13 cellular contexts compared by ENCODE assay signal in the genomic region with DNA sequence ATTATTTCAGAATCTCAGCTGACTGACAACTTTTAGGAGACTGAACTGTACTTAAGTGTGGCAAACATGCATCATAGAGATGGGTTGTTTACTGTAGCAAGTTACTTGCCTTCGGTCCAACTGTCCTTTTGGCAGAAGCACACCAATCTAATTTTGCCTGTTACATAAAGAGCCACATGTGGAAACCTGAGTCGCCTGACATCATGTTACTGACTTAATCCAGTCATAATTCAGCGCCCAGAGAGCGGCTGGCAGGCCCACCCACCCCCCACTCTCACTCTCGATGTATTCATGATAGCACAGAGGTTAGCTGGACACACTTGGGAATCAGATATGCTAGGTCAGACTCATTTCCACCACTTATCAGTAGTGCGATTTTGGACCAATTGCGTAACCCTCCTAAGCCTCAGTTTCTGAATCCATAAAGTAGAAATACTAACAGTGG. TPM values are rescaled to one million over a fixed set of nuclear protein-coding genes. Genes with fewer than 3 reads are reported as not detected.
DNase-seq lines count a peak whose midpoint lies in the region; ATAC-seq, FAIRE-seq and TF ChIP-seq lines count a peak whose summit lies in the region.
"Had no signal": no experiment of that assay in that cellular context is flagged by ENCODE, and none has a peak within 500 bp of the region (broad histone marks: within the 10 kb centered on the region; RNA-seq: fewer than 3 reads in every experiment).

No MANE protein-coding gene starts in this region.

- POLR2A ChIA-PET in AG04450 (lab: Yijun Ruan, JAX), result interaction anchor here (0.6 kb wide), 1 partner anchor 363 kb away, joined by 4 read pairs; no protein-coding TSS in a partner anchor
- POLR2A ChIA-PET in HepG2 (lab: Yijun Ruan, JAX), result interaction anchor here (1.1 to 1.8 kb wide), 3 partner anchors 17 to 213 kb away, joined by 3 to 21 read pairs (median 4); partner anchors contain the start of gene MET

- no peaks in the 10 kb centered on the region for H3K9me3 ChIP-seq in AG04450 (ENCODE audit: control insufficient read depth, insufficient read depth, low read length)
- H3K9me3 ChIP-seq in astrocyte (ENCODE audit: insufficient read depth, low read depth, low read length), result no peaks in the 10 kb centered on the region
- H3K9me3 ChIP-seq in HepG2 (ENCODE audit: low read length), result no peaks in the 10 kb centered on the region
- H3K9me3 ChIP-seq: stomach had no signal

- no TSS peak for BruUV-seq in HepG2 (replicated peaks; lab: Mats Ljungman, UMichigan)

- H3K36me3 ChIP-seq in astrocyte (ENCODE audit: insufficient read depth, low read length) (no peaks in the 10 kb centered on the region), HepG2 (replicated peaks in 1 of 2; ENCODE audit: control insufficient read depth in 1 of 2, insufficient read depth in 2 of 2, low read length in 2 of 2) (no peaks in the 10 kb centered on the region)
- H3K36me3 ChIP-seq: stomach had no signal

- H3K4me3 ChIP-seq in AG04450 (ENCODE audit: low read depth, low read length) (no peak overlapping the region), astrocyte (ENCODE audit: insufficient read depth, low read depth, low read length) (no peak overlapping the region), HepG2 (replicated peaks in 1 of 3; ENCODE audit: insufficient read depth in 1 of 3, low read depth in 2 of 3, low read length in 3 of 3) (peak overlapping the region in 2 of 3 experiments; percentile 34 to 36; a peak in 4 of 6 replicates)
- H3K4me3 ChIP-seq: stomach had no signal

- no peaks in the 10 kb centered on the region for H4K20me1 ChIP-seq in astrocyte (ENCODE audit: insufficient read depth, low read length)
- no peaks in the 10 kb centered on the region for H4K20me1 ChIP-seq in HepG2 (ENCODE audit: insufficient read depth, low read length)

- H3K27me3 Mint-ChIP-seq in astrocyte (ENCODE audit: low read depth, unreplicated experiment), result no peaks in the 10 kb centered on the region

- no peak for TF ChIP-seq POLR2A in HepG2 (IDR thresholded peaks at IDR 0.05; ENCODE audit: insufficient read depth in 1 of 2, low read depth in 2 of 2, low read length in 2 of 2)

- TF ChIP-seq EP300 in HepG2 (IDR thresholded peaks at IDR 0.05; ENCODE audit: low read depth in 2 of 2, low read length in 2 of 2) (peak in 1 of 2 experiments; percentile 39; a peak in 2 of 4 replicates), HepG2 (CRISPR knock-in tag; IDR thresholded peaks at IDR 0.05; ENCODE audit: borderline replicate concordance) (no peak; the same call in 1 of the 2 replicates)

- intact Hi-C loops in HepG2 (cut with micrococcal nuclease; ENCODE audit: unreplicated experiment), result loop anchor here (1.0 to 10.0 kb wide), 3 partner anchors 63 to 280 kb away; partner anchors contain the start of genes CAV1 and MET

- FAIRE-seq in astrocyte (lab: Jason Lieb, UNC) (no peak), HepG2 (lab: Jason Lieb, UNC) (peak; percentile 61)
- FAIRE-seq: frontal cortex had no signal

- TF ChIP-seq RAD21 in HepG2 (CRISPR knock-in tag; IDR thresholded peaks at IDR 0.05), result no peak

- H3K4me2 ChIP-seq in astrocyte (ENCODE audit: low read length) (no peak overlapping the region), HepG2 (ENCODE audit: low read depth, low read length) (peak overlapping the region; percentile 69)

- H3K4me3 Mint-ChIP-seq in astrocyte (ENCODE audit: unreplicated experiment), result no peak overlapping the region
- H3K4me3 Mint-ChIP-seq: activated CD8-positive, alpha-beta T cell treated with anti-CD3 and anti-CD28 coated beads for 36 hours; CD4-positive, CD25-positive, alpha-beta regulatory T cell had no signal

- H2AFZ ChIP-seq in astrocyte (ENCODE audit: low read depth, low read length) (no peak overlapping the region), HepG2 (ENCODE audit: low read length) (peak overlapping the region; percentile 8)

- peak; percentile 11; the same call in 2 of the 3 replicates for ATAC-seq in HepG2
- ATAC-seq: activated CD8-positive, alpha-beta T cell treated with anti-CD3 and anti-CD28 coated beads for 36 hours had no signal

- H3K9ac ChIP-seq in astrocyte (ENCODE audit: low read length) (no peak overlapping the region), HepG2 (ENCODE audit: insufficient read depth, low read depth, low read length) (0 out of 2 replicates have a peak overlapping the region, but pooled peaks have one; percentile 13)

- H3K27ac ChIP-seq in AG04450 (ENCODE audit: low read depth, low read length), result no peak overlapping the region
- H3K27ac ChIP-seq in astrocyte (ENCODE audit: low read depth, low read length), result no peak overlapping the region
- H3K27ac ChIP-seq in HepG2 (ENCODE audit: extremely low read length, insufficient read depth, low read length), result peak overlapping the region; percentile 75

- H3K4me1 Mint-ChIP-seq in astrocyte (ENCODE audit: low read depth, unreplicated experiment), result peaks cover 25% of the 10 kb centered on the region

- no peak overlapping the region for H3K27ac Mint-ChIP-seq in astrocyte (ENCODE audit: unreplicated experiment)
- H3K27ac Mint-ChIP-seq: activated CD8-positive, alpha-beta T cell treated with anti-CD3 and anti-CD28 coated beads for 36 hours; CD4-positive, CD25-positive, alpha-beta regulatory T cell had no signal

- peaks cover 29% of the 10 kb centered on the region for H3K4me1 ChIP-seq in astrocyte (ENCODE audit: insufficient read depth, low read length)
- H3K4me1 ChIP-seq in HepG2 (ENCODE audit: insufficient read depth, low read length), result peaks cover 99% of the 10 kb centered on the region

- H3K36me3 Mint-ChIP-seq in astrocyte (ENCODE audit: low read depth, unreplicated experiment), result no peaks in the 10 kb centered on the region
- H3K36me3 Mint-ChIP-seq: CD4-positive, CD25-positive, alpha-beta regulatory T cell had no signal

- H3K27me3 ChIP-seq in AG04450 (ENCODE audit: control insufficient read depth, insufficient read depth, low read length), result no peaks in the 10 kb centered on the region
- no peaks in the 10 kb centered on the region for H3K27me3 ChIP-seq in astrocyte (ENCODE audit: insufficient read depth, low read length)
- H3K27me3 ChIP-seq in HepG2 (ENCODE audit: control insufficient read depth in 1 of 2, insufficient read depth in 2 of 2, low read length in 2 of 2), result no peaks in the 10 kb centered on the region
- H3K27me3 ChIP-seq: stomach had no signal

- DNase-seq in AG04450 (ENCODE audit: low read depth, low spot score) (peak; percentile 26), LHCN-M2 (ENCODE audit: low read depth) (peak; percentile 77), astrocyte (ENCODE audit: low read depth) (peak; percentile 36), HepG2 (ENCODE audit: low spot score) (peak; percentile 70), activated T-cell treated with anti-CD3 and anti-CD28 coated beads for 4 hours (no peak), SKM-1 treated with dmso at 0.1 percent for 144 hours (lab: John Stamatoyannopoulos, UW; ENCODE audit: unreplicated experiment) (no peak), occipital lobe (lab: John Stamatoyannopoulos, UW) (no peak)
- DNase-seq in stimulated activated CD4-positive, alpha-beta T cell treated with anti-CD3 and anti-CD28 coated beads, Interleukin-4, amount 100 ng/mL, for 4 hours, result no peak
- DNase-seq: activated CD8-positive, alpha-beta T cell treated with anti-CD3 and anti-CD28 coated beads for 36 hours; CD4-positive, CD25-positive, alpha-beta regulatory T cell; NCI-H1436; stomach had no signal

- no peaks in the 10 kb centered on the region for H3K9me3 Mint-ChIP-seq in astrocyte (ENCODE audit: unreplicated experiment)
- H3K9me3 Mint-ChIP-seq: activated CD8-positive, alpha-beta T cell treated with anti-CD3 and anti-CD28 coated beads for 36 hours had no signal

- in situ Hi-C loops in HepG2 (cut with HindIII; ENCODE audit: extremely low pct_ligation_motif_present, low pct_unique_long_range_greater_than_20kb), result loop anchor here (5.0 to 25.0 kb wide), 3 partner anchors 133 to 643 kb away; partner anchors contain the start of gene MET

- TF ChIP-seq CTCF in AG04450 (IDR thresholded peaks at IDR 0.05; ENCODE audit: low read depth, low read length) (no peak), astrocyte (IDR thresholded peaks at IDR 0.05; ENCODE audit: insufficient read depth, low read depth, low read length) (no peak), HepG2 (CRISPR knock-in tag; IDR thresholded peaks at IDR 0.05) (no peak)

- CTCF ChIA-PET in AG04450 (lab: Charles Lee), result interaction anchor here (1.1 to 9.7 kb wide), 5 partner anchors 134 to 563 kb away, joined by 3 to 230 read pairs (median 6); partner anchors contain the start of gene MET
- CTCF ChIA-PET in HepG2 (lab: Yijun Ruan, JAX; ENCODE audit: low intra/inter-chr PET ratio, low total read pairs), result no interaction called here

- H3K79me2 ChIP-seq in astrocyte (ENCODE audit: insufficient read depth, low read length), result no peaks in the 10 kb centered on the region
- no peaks in the 10 kb centered on the region for H3K79me2 ChIP-seq in HepG2 (ENCODE audit: insufficient read depth, low read length)

- WGBS in HepG2 (ENCODE audit: low lambda C conversion rate), result 11% methylated on average over 7 of the region's 7 CpGs

RNA-seq across cellular contexts. Expression of gene CAPZA2, which starts 57.3 kb away (rescaled TPM):
- polyA plus RNA-seq in AG04450 (2011; rRNA removed) (128 and 188 TPM in 2 replicates), HepG2 (2011; rRNA removed) (30.6 and 38.4 TPM in 2 replicates)
- 38.1 and 81.8 TPM in 2 replicates for polyA minus RNA-seq in AG04450 (2011; rRNA and poly(A)+ RNA removed)
- total RNA-seq in LHCN-M2 (2014; rRNA removed) (174 and 211 TPM in 2 replicates), astrocyte (228 and 261 TPM in 2 replicates), HepG2 (2016; rRNA removed; fragmentation: Illumina TruSeq; extraction: Trizol) (199 and 286 TPM in 2 replicates), occipital lobe (214 TPM)
- polyA plus RNA-seq in LHCN-M2 (2012), result 97.2 TPM
- 24.4 and 27.4 TPM in 2 replicates for total RNA-seq in HepG2 (2016; cell fraction: cytosol; rRNA removed; fragmentation: Illumina TruSeq; extraction: Trizol; ENCODE audit: low read depth)
- 185 and 316 TPM in 2 replicates for total RNA-seq in HepG2 (2016; cell fraction: insoluble cytoplasmic fraction; rRNA removed; fragmentation: Illumina TruSeq; extraction: Trizol)
- 84.0 and 101 TPM in 2 replicates for total RNA-seq in HepG2 (2016; cell fraction: membrane; rRNA removed; fragmentation: Illumina TruSeq; extraction: Trizol)
- total RNA-seq in HepG2 (2016; cell fraction: nucleus; rRNA removed; fragmentation: Illumina TruSeq; extraction: Trizol), result 80.2 and 86.7 TPM in 2 replicates
- 13.6 and 23.2 TPM in 2 replicates for polyA plus RNA-seq in HepG2 (2011; cell fraction: cytosol; rRNA removed)
- polyA plus RNA-seq in HepG2 (2011; cell fraction: nucleus; rRNA removed), result 7.4 and 12.5 TPM in 2 replicates
- 60.2 and 71.6 TPM in 2 replicates for polyA plus RNA-seq in HepG2 (2012)
- polyA plus RNA-seq in HepG2 (2016; cell fraction: cytosol; fragmentation: Illumina TruSeq; extraction: Trizol; ENCODE audit: low read depth), result 19.1 TPM in 2 replicates
- 177 and 188 TPM in 2 replicates for polyA plus RNA-seq in HepG2 (2016; cell fraction: insoluble cytoplasmic fraction; fragmentation: Illumina TruSeq; extraction: Trizol; ENCODE audit: low read depth)
- 37.6 and 44.7 TPM in 2 replicates for polyA plus RNA-seq in HepG2 (2016; cell fraction: membrane; fragmentation: Illumina TruSeq; extraction: Trizol; ENCODE audit: low read depth)
- polyA plus RNA-seq in HepG2 (2016; cell fraction: nucleus; fragmentation: Illumina TruSeq; extraction: Trizol; ENCODE audit: insufficient read depth, low read depth), result 56.1 and 58.9 TPM in 2 replicates
- polyA minus RNA-seq in HepG2 (2011; rRNA and poly(A)+ RNA removed; ENCODE audit: low replicate concordance), result 14.8 and 29.3 TPM in 2 replicates
- polyA minus RNA-seq in HepG2 (2011; cell fraction: cytosol; rRNA and poly(A)+ RNA removed), result 31.0 and 34.3 TPM in 2 replicates
- 77.0 and 95.7 TPM in 2 replicates for polyA minus RNA-seq in HepG2 (2011; cell fraction: nucleus; rRNA and poly(A)+ RNA removed)

Comparison
In these comparisons a context has a peak if more than half of its experiments do, and no peak if none do; other contexts are left out.
1. DNase-seq: peak in AG04450 (single experiment), LHCN-M2 (single experiment), astrocyte (single experiment) and HepG2 (single experiment); none in activated T-cell treated with anti-CD3 and anti-CD28 coated beads for 4 hours (single experiment), SKM-1 treated with dmso at 0.1 percent for 144 hours (single experiment), stimulated activated CD4-positive, alpha-beta T cell treated with anti-CD3 and anti-CD28 coated beads, Interleukin-4, amount 100 ng/mL, for 4 hours (0 of 2) and occipital lobe (single experiment).
2. H3K4me3 ChIP-seq: peak in HepG2 (2 of 3); none in AG04450 (single experiment) and astrocyte (single experiment).